1 cellular context compared by ENCODE assay signal in genomic region chr22:38455530-38456271, GRCh38.
A peak's percentile ranks its signal among the peaks of the same experiment; 100 is the strongest.
TF ChIP-seq lines count a peak whose summit lies in the region.

No MANE protein-coding gene starts in this region.

TF ChIP-seq in K562, 482 proteins besides CTCF, POLR2A, EP300 and RAD21 (continued from another document):
- no peak for TF ChIP-seq ZNF511 (CRISPR knock-in tag; IDR thresholded peaks at IDR 0.05)
- TF ChIP-seq LARP7 (IDR thresholded peaks at IDR 0.05) = no peak
- TF ChIP-seq KLF16 (IDR thresholded peaks at IDR 0.05) = no peak
- no peak for TF ChIP-seq ZNF311 (CRISPR knock-in tag; IDR thresholded peaks at IDR 0.05)
- TF ChIP-seq MYC (IDR thresholded peaks at IDR 0.05; ENCODE audit: low read depth, low read length) = 0 out of 2 replicates have a peak, but pooled peaks have one; percentile 13
- no peak for TF ChIP-seq MYC (CRISPR knock-in tag; IDR thresholded peaks at IDR 0.05; ENCODE audit: borderline replicate concordance, low read depth)
- peak; percentile 58 for TF ChIP-seq RB1 (IDR thresholded peaks at IDR 0.05; ENCODE audit: low read depth)
- peak; percentile 68; the same call in 1 of the 2 replicates for TF ChIP-seq TOE1 (IDR thresholded peaks at IDR 0.05; ENCODE audit: borderline replicate concordance)
- TF ChIP-seq TOE1 (CRISPR knock-in tag; IDR thresholded peaks at IDR 0.05; ENCODE audit: borderline replicate concordance, low read depth) = no peak
- no peak; the same call in 1 of the 2 replicates for TF ChIP-seq BHLHE40 (IDR thresholded peaks at IDR 0.05; ENCODE audit: low read length)
- peak; percentile 43; the same call in 1 of the 2 replicates for TF ChIP-seq CHD2 (IDR thresholded peaks at IDR 0.05; ENCODE audit: low read depth, low read length)
- TF ChIP-seq XRCC5 (IDR thresholded peaks at IDR 0.05; ENCODE audit: low read depth, low read length) = peak; percentile 84; the same call in 1 of the 2 replicates
- TF ChIP-seq FOXP1 (CRISPR knock-in tag; IDR thresholded peaks at IDR 0.05) = no peak
- TF ChIP-seq RBM22 (IDR thresholded peaks at IDR 0.05; ENCODE audit: low read depth, low read length, poor library complexity, severe bottlenecking) = peak; percentile 30
- TF ChIP-seq CCNT2 (IDR thresholded peaks at IDR 0.05; ENCODE audit: borderline replicate concordance, extremely low read depth, insufficient read length, low read depth, low read length) = no peak
- TF ChIP-seq ZSCAN29 (IDR thresholded peaks at IDR 0.05) = 0 out of 2 replicates have a peak, but pooled peaks have one; percentile 46
- no peak for TF ChIP-seq ZNF324 (CRISPR knock-in tag; IDR thresholded peaks at IDR 0.05)
- TF ChIP-seq E2F6 (IDR thresholded peaks at IDR 0.05; ENCODE audit: borderline replicate concordance in 1 of 2, extremely low read depth in 1 of 2, insufficient read depth in 1 of 2, insufficient read length in 1 of 2, low read depth in 1 of 2, low read length in 1 of 2, poor library complexity in 1 of 2, severe bottlenecking in 1 of 2) = peak in 1 of 2 experiments; percentile 66
- peak; percentile 71 for TF ChIP-seq POLR2G (IDR thresholded peaks at IDR 0.05; ENCODE audit: low read depth, low read length)
- peak in 1 of 2 experiments; percentile 77; a peak in 2 of 4 replicates for TF ChIP-seq MAZ (CRISPR knock-in tag; conservative IDR thresholded peaks at IDR 0.05 in 1 of 2, IDR thresholded peaks at IDR 0.05 in 1 of 2)
- no peak for TF ChIP-seq NFE2L1 (tag; IDR thresholded peaks at IDR 0.05; ENCODE audit: borderline replicate concordance, low read depth)
- peak; percentile 99 for TF ChIP-seq NEUROD1 (IDR thresholded peaks at IDR 0.05; ENCODE audit: borderline replicate concordance, low read depth, low read length, partially characterized antibody)
- peak; percentile 22 for TF ChIP-seq TBP (optimal IDR thresholded peaks at IDR 0.05; ENCODE audit: low read depth, low read length)
- TF ChIP-seq ZFP30 (CRISPR knock-in tag; IDR thresholded peaks at IDR 0.05; ENCODE audit: borderline replicate concordance) = no peak
- peak; percentile 99 for TF ChIP-seq ZNF740 (CRISPR knock-in tag; IDR thresholded peaks at IDR 0.05)
- TF ChIP-seq ZNF740 (tag; IDR thresholded peaks at IDR 0.05) = peak in 1 of 2 experiments; percentile 99; a peak in 2 of 4 replicates
- TF ChIP-seq ZBTB7A (IDR thresholded peaks at IDR 0.05; ENCODE audit: borderline replicate concordance, control insufficient read depth, low read depth, low read length) = peak; percentile 98
- peak; percentile 41; the same call in 1 of the 2 replicates for TF ChIP-seq PHF8 (IDR thresholded peaks at IDR 0.05; ENCODE audit: borderline replicate concordance, low read length)
- TF ChIP-seq CAMTA2 (CRISPR knock-in tag; conservative IDR thresholded peaks at IDR 0.05) = no peak
- no peak for TF ChIP-seq HMBOX1 (IDR thresholded peaks at IDR 0.05)
- TF ChIP-seq PRDM10 (IDR thresholded peaks at IDR 0.05; ENCODE audit: partially characterized antibody) = peak; percentile 25
- TF ChIP-seq ZNF655 (CRISPR knock-in tag; IDR thresholded peaks at IDR 0.05) = no peak
- TF ChIP-seq GATAD2B (IDR thresholded peaks at IDR 0.05; ENCODE audit: borderline replicate concordance) = 0 out of 2 replicates have a peak, but pooled peaks have one; percentile 62
- TF ChIP-seq CXXC5 (CRISPR knock-in tag; IDR thresholded peaks at IDR 0.05) = 0 out of 2 replicates have a peak, but pooled peaks have one; percentile 34
- TF ChIP-seq VEZF1 (CRISPR knock-in tag; IDR thresholded peaks at IDR 0.05) = peak; percentile 77
- no peak for TF ChIP-seq SMC3 (conservative IDR thresholded peaks at IDR 0.05; ENCODE audit: insufficient read depth, low read depth, low read length)
- no peak for TF ChIP-seq ZC3H4 (CRISPR knock-in tag; IDR thresholded peaks at IDR 0.05; ENCODE audit: borderline replicate concordance)
- no peak for TF ChIP-seq DMBX1 (CRISPR knock-in tag; IDR thresholded peaks at IDR 0.05; ENCODE audit: borderline replicate concordance)
- TF ChIP-seq RBBP5 (IDR thresholded peaks at IDR 0.05; ENCODE audit: borderline replicate concordance, insufficient read depth, low read length, poor library complexity, severe bottlenecking) = peak; percentile 28
- TF ChIP-seq RAD51 (IDR thresholded peaks at IDR 0.05; ENCODE audit: borderline replicate concordance, low read depth) = no peak
- peak in 2 of 3 experiments; percentile 40 to 71 for TF ChIP-seq YY1 (IDR thresholded peaks at IDR 0.05; ENCODE audit: borderline replicate concordance in 1 of 3, control insufficient read depth in 1 of 3, extremely low read depth in 1 of 3, insufficient read depth in 3 of 3, insufficient read length in 1 of 3, insufficient replicate concordance in 2 of 3, low read depth in 1 of 3, low read length in 2 of 3)
TF ChIP-seq in K562: peak in this region for 21.
